8 cellular contexts compared by ENCODE assay signal in genomic region chr9:125407432-125407973, GRCh38.
DNase-seq lines count a peak whose midpoint lies in the region; ATAC-seq, FAIRE-seq and TF ChIP-seq lines count a peak whose summit lies in the region.

No MANE protein-coding gene starts in this region.

- CTCF ChIA-PET in OCI-LY7 (lab: Charles Lee; ENCODE audit: unreplicated experiment), result interaction anchor here (0.5 to 0.6 kb wide), 3 partner anchors 22 to 166 kb away, joined by 3 to 4 read pairs (median 3); no protein-coding TSS in a partner anchor

- no peak for TF ChIP-seq POLR2A in gastrocnemius medialis (IDR thresholded peaks at IDR 0.05)

- no TSS peak for BruUV-seq in OCI-LY7 (replicated peaks; lab: Mats Ljungman, UMichigan)

- peak overlapping the region; percentile 87 for H2AFZ ChIP-seq in OCI-LY7 (ENCODE audit: low read length)
- peak overlapping the region; percentile 50 for H2AFZ ChIP-seq in fibroblast of lung (ENCODE audit: low read length)

- no peak for TF ChIP-seq CTCF in OCI-LY7 (conservative IDR thresholded peaks at IDR 0.05; ENCODE audit: low read length)
- no peak for TF ChIP-seq CTCF in fibroblast of lung (conservative IDR thresholded peaks at IDR 0.05 in 1 of 2, IDR thresholded peaks at IDR 0.05 in 1 of 2; ENCODE audit: low read depth in 1 of 2, low read length in 2 of 2)
- no peak for TF ChIP-seq CTCF in gastrocnemius medialis (IDR thresholded peaks at IDR 0.05 in 4 of 5, conservative IDR thresholded peaks at IDR 0.05 in 1 of 5)
- no peak for TF ChIP-seq CTCF in D721Med (IDR thresholded peaks at IDR 0.05; ENCODE audit: insufficient read depth, missing control alignments)

- no peaks in the 10 kb centered on the region for H3K36me3 ChIP-seq in OCI-LY7 (ENCODE audit: insufficient read depth, low read length)
- no peaks in the 10 kb centered on the region for H3K36me3 ChIP-seq in fibroblast of lung (ENCODE audit: control insufficient read depth, insufficient read depth, low read length)
- H3K36me3 ChIP-seq in gastrocnemius medialis, result no peaks in the 10 kb centered on the region

- DNase-seq in OCI-LY7 (ENCODE audit: low spot score) (no peak), fibroblast of lung (ENCODE audit: low read depth in 2 of 2) (no peak), gastrocnemius medialis (no peak), ACHN (no peak), ecto neural progenitor cell (ENCODE audit: low spot score) (no peak), D721Med (ENCODE audit: insufficient read length, low spot score) (no peak)

- no peaks in the 10 kb centered on the region for H3K9me2 ChIP-seq in OCI-LY7 (ENCODE audit: insufficient read depth, low read length)

- H3K4me2 ChIP-seq in OCI-LY7 (ENCODE audit: low read length) (peak overlapping the region; percentile 79), fibroblast of lung (ENCODE audit: extremely low read depth, insufficient read depth, low read length) (peak overlapping the region; percentile 83)

- peak overlapping the region; percentile 62 for H3K9ac ChIP-seq in fibroblast of lung (ENCODE audit: insufficient read depth, low read length)

- no peaks in the 10 kb centered on the region for H3K79me2 ChIP-seq in OCI-LY7 (ENCODE audit: insufficient read depth, low read depth, low read length)
- no peaks in the 10 kb centered on the region for H3K79me2 ChIP-seq in fibroblast of lung (ENCODE audit: control insufficient read depth, insufficient read depth, low read length)

- in situ Hi-C loops in gastrocnemius medialis (cut with MboI; ENCODE audit: low sequenced_read_pairs in 4 of 4) (loop anchor here (10.0 to 25.0 kb wide), 3 partner anchors 230 to 1080 kb away; no protein-coding TSS in a partner anchor), ACHN (cut with HindIII; ENCODE audit: low pct_ligation_motif_present, low pct_unique_long_range_greater_than_20kb, low sequenced_read_pairs) (no loop called here)

- POLR2A ChIA-PET in OCI-LY7 (lab: Charles Lee), result no interaction called here

- H3K9me3 ChIP-seq in OCI-LY7 (ENCODE audit: low read length) (no peaks in the 10 kb centered on the region), fibroblast of lung (ENCODE audit: control insufficient read depth, insufficient read depth, low read depth, low read length) (no peaks in the 10 kb centered on the region), gastrocnemius medialis (no peaks in the 10 kb centered on the region)

- H3K4me3 ChIP-seq in OCI-LY7 (ENCODE audit: low read depth, low read length, poor library complexity, severe bottlenecking) (peak overlapping the region; percentile 60), fibroblast of lung (replicated peaks in 1 of 4; ENCODE audit: control extremely low read depth in 1 of 4, insufficient read depth in 1 of 4, low read depth in 3 of 4, low read length in 4 of 4) (peak overlapping the region in 3 of 4 experiments; percentile 31 to 60 (median 47)), gastrocnemius medialis (peak overlapping the region; percentile 50 to 59 (median 54))

- intact Hi-C loops in OCI-LY7 (cut with micrococcal nuclease; ENCODE audit: unreplicated experiment) (loop anchor here (5.0 kb wide), 3 partner anchors 225 to 1085 kb away; partner anchors contain the start of gene PBX3), gastrocnemius medialis (cut with DNase I; ENCODE audit: low total_unique reads) (loop anchor here (10.0 kb wide), 2 partner anchors 227 to 1087 kb away; no protein-coding TSS in a partner anchor)

- H3K27ac ChIP-seq in OCI-LY7 (ENCODE audit: low read depth, low read length, poor library complexity, severe bottlenecking), result no peak overlapping the region
- no peak overlapping the region for H3K27ac ChIP-seq in fibroblast of lung (ENCODE audit: insufficient read depth, low read length)
- H3K27ac ChIP-seq in gastrocnemius medialis, result no peak overlapping the region

- H3K27me3 ChIP-seq in fibroblast of lung (ENCODE audit: control insufficient read depth, insufficient read depth, low read length), result no peaks in the 10 kb centered on the region
- H3K27me3 ChIP-seq in gastrocnemius medialis, result peaks cover 17 to 25% (median 24%) of the 10 kb centered on the region in 3 donors

- FAIRE-seq in D721Med (lab: Jason Lieb, UNC), result no peak

- ATAC-seq in GM19397 (IDR thresholded peaks at IDR 0.05; ENCODE audit: unreplicated experiment), result peak; percentile 20
- peak in 1 of 2 donors; percentile 36 for ATAC-seq in gastrocnemius medialis
- ATAC-seq in HG03521 (IDR thresholded peaks at IDR 0.05; ENCODE audit: unreplicated experiment), result no peak

- H4K20me1 ChIP-seq in OCI-LY7 (ENCODE audit: insufficient read depth, low read length), result no peaks in the 10 kb centered on the region
- no peaks in the 10 kb centered on the region for H4K20me1 ChIP-seq in fibroblast of lung (ENCODE audit: control insufficient read depth, extremely low read depth, insufficient read depth, low read length)

- H3K4me1 ChIP-seq in OCI-LY7 (ENCODE audit: insufficient read depth, low read length, poor library complexity, severe bottlenecking) (peaks cover 21% of the 10 kb centered on the region), fibroblast of lung (ENCODE audit: control insufficient read depth, extremely low read depth, insufficient read depth, low read length) (no peaks in the 10 kb centered on the region), gastrocnemius medialis (peaks cover 3 to 8% of the 10 kb centered on the region in 2 donors)
